9 cellular contexts compared by ENCODE assay signal in the genomic region with DNA sequence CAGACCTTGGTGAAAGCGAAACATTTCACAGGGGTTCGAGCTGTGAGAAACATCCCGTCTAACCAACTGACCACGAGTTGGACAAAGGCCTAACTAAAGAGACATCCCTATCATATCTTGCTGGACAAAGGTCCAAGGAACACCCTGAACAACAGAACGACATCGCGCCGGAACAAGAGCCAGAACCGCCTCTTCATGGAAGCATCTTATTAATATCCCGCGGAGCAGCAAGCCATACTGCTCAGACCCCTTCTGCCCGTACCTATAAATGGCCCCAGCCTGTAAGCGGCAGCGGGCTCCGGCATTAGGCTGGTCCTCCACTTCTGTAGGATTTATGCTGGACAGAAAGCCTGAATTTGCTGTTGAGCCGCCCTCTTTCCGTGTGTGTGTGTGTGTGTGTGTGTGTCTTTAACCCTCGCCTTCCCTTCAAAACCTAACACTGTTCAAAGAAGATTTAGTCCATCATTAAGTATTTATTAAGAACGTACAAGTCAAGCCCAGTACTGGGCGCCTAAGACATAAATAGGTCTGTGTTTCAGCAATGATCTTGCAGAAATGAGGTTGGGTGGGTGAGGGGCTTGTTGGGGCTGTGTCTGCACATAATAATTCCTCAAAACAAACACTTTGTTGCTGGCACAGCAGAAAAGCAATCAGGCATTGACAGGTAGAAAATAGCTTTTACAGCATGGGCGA. TPM values are rescaled to one million over a fixed set of nuclear protein-coding genes. Genes with fewer than 3 reads are reported as not detected.
DNase-seq lines count a peak whose midpoint lies in the region; ATAC-seq and TF ChIP-seq lines count a peak whose summit lies in the region.
"Had no signal": no experiment of that assay in that cellular context is flagged by ENCODE, and none has a peak within 500 bp of the region (broad histone marks: within the 10 kb centered on the region; RNA-seq: fewer than 3 reads in every experiment).

No MANE protein-coding gene starts in this region.

- no peaks in the 10 kb centered on the region for H3K36me3 ChIP-seq in iPS DF 6.9 (ENCODE audit: control insufficient read depth, insufficient read depth, low read length)
- H3K36me3 ChIP-seq in testis (ENCODE audit: low read depth, missing control alignments) = no peaks in the 10 kb centered on the region

- no CpG with 5 or more reads among the region's 21 CpGs for WGBS in iPS DF 6.9 (ENCODE audit: insufficient coverage, insufficient read length)
- 3 to 6% methylated on average over 18 to 21 of the region's 21 CpGs for WGBS in testis, 2 donors

- H3K27ac Mint-ChIP-seq in activated naive CD4-positive, alpha-beta T cell treated with anti-CD3 and anti-CD28 coated beads for 36 hours = no peak overlapping the region
- no peak overlapping the region for H3K27ac Mint-ChIP-seq in activated naive CD4-positive, alpha-beta T cell treated with anti-CD3 and anti-CD28 coated beads, Interleukin-2, amount 50 U/mL, for 72 hours
- H3K27ac Mint-ChIP-seq in activated CD8-positive, alpha-beta T cell treated with anti-CD3 and anti-CD28 coated beads, Interleukin-2, amount 10 ng/mL, durations not matched to agents 7 days and 5 days = no peak overlapping the region

- no peak for ATAC-seq in activated naive CD4-positive, alpha-beta T cell treated with anti-CD3 and anti-CD28 coated beads, Interleukin-2, amount 50 U/mL, for 72 hours
- no peak for ATAC-seq in activated CD8-positive, alpha-beta T cell treated with anti-CD3 and anti-CD28 coated beads, Interleukin-2, amount 10 ng/mL, durations not matched to agents 7 days and 5 days
- ATAC-seq in HG02981 (IDR thresholded peaks at IDR 0.05; ENCODE audit: unreplicated experiment) (no peak), GM21737 (IDR thresholded peaks at IDR 0.05; ENCODE audit: unreplicated experiment) (no peak)

- H3K27me3 ChIP-seq in iPS DF 6.9 (ENCODE audit: control insufficient read depth, insufficient read depth, low read length) = no peaks in the 10 kb centered on the region
- no peaks in the 10 kb centered on the region for H3K27me3 ChIP-seq in testis

- H3K4me3 ChIP-seq in iPS DF 6.9 (ENCODE audit: low read length) = peak overlapping the region; percentile 61; the same call in 1 of the 2 replicates
- H3K4me3 ChIP-seq in testis = peak overlapping the region; percentile 47 to 63

- no peaks in the 10 kb centered on the region for H3K9me3 Mint-ChIP-seq in activated naive CD4-positive, alpha-beta T cell treated with anti-CD3 and anti-CD28 coated beads for 36 hours
- H3K9me3 Mint-ChIP-seq in activated naive CD4-positive, alpha-beta T cell treated with anti-CD3 and anti-CD28 coated beads, Interleukin-2, amount 50 U/mL, for 72 hours = no peaks in the 10 kb centered on the region
- no peaks in the 10 kb centered on the region for H3K9me3 Mint-ChIP-seq in activated CD8-positive, alpha-beta T cell treated with anti-CD3 and anti-CD28 coated beads, Interleukin-2, amount 10 ng/mL, durations not matched to agents 7 days and 5 days (ENCODE audit: insufficient read depth)

- H3K27ac ChIP-seq in iPS DF 6.9 (ENCODE audit: low read length) (no peak overlapping the region), testis (no peak overlapping the region)

- H3K4me3 Mint-ChIP-seq in activated naive CD4-positive, alpha-beta T cell treated with anti-CD3 and anti-CD28 coated beads for 36 hours = peak overlapping the region; percentile 45
- peak overlapping the region; percentile 35 for H3K4me3 Mint-ChIP-seq in activated CD8-positive, alpha-beta T cell treated with anti-CD3 and anti-CD28 coated beads, Interleukin-2, amount 10 ng/mL, durations not matched to agents 7 days and 5 days

- POLR2A ChIA-PET in activated CD8-positive, alpha-beta T cell treated with anti-CD3 and anti-CD28 coated beads, Interleukin-2, amount 10 ng/mL, durations not matched to agents 7 days and 5 days (lab: Charles Lee) = no interaction called here

- DNase-seq in activated naive CD4-positive, alpha-beta T cell treated with anti-CD3 and anti-CD28 coated beads for 36 hours = no peak
- no peak for DNase-seq in activated naive CD4-positive, alpha-beta T cell treated with anti-CD3 and anti-CD28 coated beads, Interleukin-2, amount 50 U/mL, for 72 hours (ENCODE audit: low spot score in 2 of 2)
- DNase-seq in activated CD8-positive, alpha-beta T cell treated with anti-CD3 and anti-CD28 coated beads, Interleukin-2, amount 10 ng/mL, durations not matched to agents 7 days and 5 days = no peak
- DNase-seq in iPS DF 6.9 (ENCODE audit: low read depth, low spot score) = no peak
- DNase-seq in testis = peak; percentile 30
- no peak for DNase-seq in stimulated activated naive CD4-positive, alpha-beta T cell (lab: John Stamatoyannopoulos, UW)
- DNase-seq: DND-41 had no signal

- TF ChIP-seq CTCF in testis (IDR thresholded peaks at IDR 0.05) = no peak

- no peaks in the 10 kb centered on the region for H3K9me3 ChIP-seq in iPS DF 6.9 (ENCODE audit: control insufficient read depth, insufficient read depth, low read length)
- H3K9me3 ChIP-seq in testis = no peaks in the 10 kb centered on the region

- intact Hi-C loops in activated naive CD4-positive, alpha-beta T cell treated with anti-CD3 and anti-CD28 coated beads for 36 hours (cut with micrococcal nuclease) = no loop called here
- intact Hi-C loops in testis (cut with DNase I; ENCODE audit: low total_unique reads) = no loop called here

- H3K4me1 Mint-ChIP-seq in activated naive CD4-positive, alpha-beta T cell treated with anti-CD3 and anti-CD28 coated beads for 36 hours (ENCODE audit: low read depth) = peaks cover 10% of the 10 kb centered on the region
- H3K4me1 Mint-ChIP-seq in activated CD8-positive, alpha-beta T cell treated with anti-CD3 and anti-CD28 coated beads, Interleukin-2, amount 10 ng/mL, durations not matched to agents 7 days and 5 days (ENCODE audit: low read depth) = peaks cover 16% of the 10 kb centered on the region

- H3K4me1 ChIP-seq in iPS DF 6.9 (ENCODE audit: control insufficient read depth, insufficient read depth, low read length) (no peaks in the 10 kb centered on the region), testis (no peaks in the 10 kb centered on the region)

- CTCF ChIA-PET in activated naive CD4-positive, alpha-beta T cell treated with anti-CD3 and anti-CD28 coated beads for 36 hours (lab: Charles Lee) = no interaction called here
- CTCF ChIA-PET in activated CD8-positive, alpha-beta T cell treated with anti-CD3 and anti-CD28 coated beads, Interleukin-2, amount 10 ng/mL, durations not matched to agents 7 days and 5 days (lab: Charles Lee) = no interaction called here

- H3K27me3 Mint-ChIP-seq in activated naive CD4-positive, alpha-beta T cell treated with anti-CD3 and anti-CD28 coated beads for 36 hours (ENCODE audit: low read depth) = peaks cover 37% of the 10 kb centered on the region
- H3K27me3 Mint-ChIP-seq in activated CD8-positive, alpha-beta T cell treated with anti-CD3 and anti-CD28 coated beads, Interleukin-2, amount 10 ng/mL, durations not matched to agents 7 days and 5 days (ENCODE audit: low read depth) = peaks cover 37% of the 10 kb centered on the region

- H3K36me3 Mint-ChIP-seq in activated naive CD4-positive, alpha-beta T cell treated with anti-CD3 and anti-CD28 coated beads for 36 hours (ENCODE audit: low read depth) = no peaks in the 10 kb centered on the region
- H3K36me3 Mint-ChIP-seq in activated naive CD4-positive, alpha-beta T cell treated with anti-CD3 and anti-CD28 coated beads, Interleukin-2, amount 50 U/mL, for 72 hours = peaks cover 5 to 8% of the 10 kb centered on the region in 2 donors
- H3K36me3 Mint-ChIP-seq in activated CD8-positive, alpha-beta T cell treated with anti-CD3 and anti-CD28 coated beads, Interleukin-2, amount 10 ng/mL, durations not matched to agents 7 days and 5 days (ENCODE audit: low read depth) = no peaks in the 10 kb centered on the region

- TF ChIP-seq POLR2A in testis (IDR thresholded peaks at IDR 0.05) = no peak

RNA-seq across cellular contexts. Expression of a gene that starts 1.9 kb away (rescaled TPM):
- total RNA-seq in activated naive CD4-positive, alpha-beta T cell treated with anti-CD3 and anti-CD28 coated beads for 36 hours = under 1 TPM in 1 of 2 experiments, not detected in 1; 0.30 TPM
- not detected for total RNA-seq in activated naive CD4-positive, alpha-beta T cell treated with anti-CD3 and anti-CD28 coated beads, Interleukin-2, amount 50 U/mL, for 72 hours
- total RNA-seq in activated CD8-positive, alpha-beta T cell treated with anti-CD3 and anti-CD28 coated beads, Interleukin-2, amount 10 ng/mL, durations not matched to agents 7 days and 5 days = not detected
- 1 to 10 TPM; 1.7 to 3.1 TPM for total RNA-seq in testis
- 2.0 TPM for polyA plus RNA-seq in testis (ENCODE audit: insufficient read depth, low read depth, low replicate concordance)
